In the genomic region with DNA sequence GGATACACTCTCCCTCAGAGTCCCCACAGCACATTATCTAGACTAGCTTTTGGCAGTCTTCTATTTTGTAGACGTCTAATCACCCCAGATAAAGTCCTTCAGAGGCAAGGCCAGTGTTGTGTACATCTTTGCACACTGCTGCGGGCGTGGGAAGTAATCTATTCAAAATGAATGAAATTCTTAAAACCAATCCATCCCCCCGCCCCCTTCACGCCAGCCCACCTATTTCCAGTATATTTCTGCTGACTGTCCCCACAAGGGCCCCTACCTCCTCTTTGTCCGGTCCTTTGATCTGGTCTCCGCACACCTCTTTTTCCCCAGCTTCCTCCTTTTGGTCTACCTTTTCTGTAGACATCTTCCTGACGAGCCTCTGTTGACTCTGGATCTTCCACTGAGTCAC, we compare ENCODE assay signal across 7 cellular contexts. TPM values are rescaled to one million over a fixed set of nuclear protein-coding genes. Genes with fewer than 3 reads are reported as not detected.
DNase-seq lines count a peak whose midpoint lies in the region; ATAC-seq, FAIRE-seq and TF ChIP-seq lines count a peak whose summit lies in the region.

No MANE protein-coding gene starts in this region.

- TF ChIP-seq CTCF in kidney (IDR thresholded peaks at IDR 0.05; ENCODE audit: borderline replicate concordance, extremely low read depth, insufficient read depth) (no peak), GM13977 (IDR thresholded peaks at IDR 0.05; ENCODE audit: extremely low read depth, insufficient read depth, missing control alignments) (no peak)

- H2AFZ ChIP-seq in Karpas-422 (ENCODE audit: low read length), result no peak overlapping the region

- no peaks in the 10 kb centered on the region for H3K9me3 Mint-ChIP-seq in activated naive CD8-positive, alpha-beta T cell treated with anti-CD3 and anti-CD28 coated beads, Interleukin-2, amount 50 U/mL, for 24 hours
- no peaks in the 10 kb centered on the region for H3K9me3 Mint-ChIP-seq in stimulated activated naive CD8-positive, alpha-beta T cell treated with anti-CD3 and anti-CD28 coated beads, Interleukin-15, amount 100 ng/mL, for 72 hours

- no peaks in the 10 kb centered on the region for H3K9me2 ChIP-seq in Karpas-422 (replicated peaks; ENCODE audit: insufficient read depth, low read length)

- peaks cover 54% of the 10 kb centered on the region for H3K4me1 Mint-ChIP-seq in activated naive CD8-positive, alpha-beta T cell treated with anti-CD3 and anti-CD28 coated beads, Interleukin-2, amount 50 U/mL, for 24 hours
- peaks cover 60% of the 10 kb centered on the region for H3K4me1 Mint-ChIP-seq in stimulated activated naive CD8-positive, alpha-beta T cell treated with anti-CD3 and anti-CD28 coated beads, Interleukin-15, amount 100 ng/mL, for 72 hours

- H3K36me3 ChIP-seq in Karpas-422 (ENCODE audit: insufficient read depth, low read length) (peaks cover 18% of the 10 kb centered on the region; the same call in 1 of the 2 replicates), kidney (ENCODE audit: control insufficient read depth in 1 of 2, insufficient read depth in 2 of 2, low read length in 2 of 2) (peaks cover 0 to 11% of the 10 kb centered on the region in 2 donors)

- in situ Hi-C loops in GM13977 (cut with MboI; ENCODE audit: low pct_unique_long_range_greater_than_20kb, low sequenced_read_pairs, unreplicated experiment), result no loop called here

- ATAC-seq in activated naive CD8-positive, alpha-beta T cell treated with anti-CD3 and anti-CD28 coated beads, Interleukin-2, amount 50 U/mL, for 24 hours, result no peak
- no peak for ATAC-seq in stimulated activated naive CD8-positive, alpha-beta T cell treated with anti-CD3 and anti-CD28 coated beads, Interleukin-15, amount 100 ng/mL, for 72 hours

- DNase-seq in Karpas-422 (peak; percentile 41), kidney (no peak), activated gamma-delta T cell (lab: John Stamatoyannopoulos, UW) (no peak), GM13977 (ENCODE audit: low spot score) (no peak)
- DNase-seq in activated naive CD8-positive, alpha-beta T cell treated with anti-CD3 and anti-CD28 coated beads, Interleukin-2, amount 50 U/mL, for 24 hours, result no peak
- no peak for DNase-seq in stimulated activated naive CD8-positive, alpha-beta T cell treated with anti-CD3 and anti-CD28 coated beads, Interleukin-15, amount 100 ng/mL, for 72 hours
- DNase-seq in activated effector memory CD4-positive, alpha-beta T cell treated with Interleukin-2 at 50 U/mL for 16 hours, result no peak

- H3K36me3 Mint-ChIP-seq in activated naive CD8-positive, alpha-beta T cell treated with anti-CD3 and anti-CD28 coated beads, Interleukin-2, amount 50 U/mL, for 24 hours (ENCODE audit: low read depth), result peaks cover 35% of the 10 kb centered on the region

- peaks cover 15% of the 10 kb centered on the region for H3K79me2 ChIP-seq in Karpas-422 (ENCODE audit: low read length)

- no peaks in the 10 kb centered on the region for H3K27me3 Mint-ChIP-seq in activated naive CD8-positive, alpha-beta T cell treated with anti-CD3 and anti-CD28 coated beads, Interleukin-2, amount 50 U/mL, for 24 hours
- H3K27me3 Mint-ChIP-seq in stimulated activated naive CD8-positive, alpha-beta T cell treated with anti-CD3 and anti-CD28 coated beads, Interleukin-15, amount 100 ng/mL, for 72 hours, result no peaks in the 10 kb centered on the region

- H3K4me3 Mint-ChIP-seq in activated naive CD8-positive, alpha-beta T cell treated with anti-CD3 and anti-CD28 coated beads, Interleukin-2, amount 50 U/mL, for 24 hours, result peak overlapping the region; percentile 85
- peak overlapping the region; percentile 95 to 96 for H3K4me3 Mint-ChIP-seq in stimulated activated naive CD8-positive, alpha-beta T cell treated with anti-CD3 and anti-CD28 coated beads, Interleukin-15, amount 100 ng/mL, for 72 hours

- intact Hi-C loops in kidney (cut with DNase I), result no loop called here

- H3K4me1 ChIP-seq in Karpas-422 (ENCODE audit: low read length) (peaks cover 38% of the 10 kb centered on the region), kidney (ENCODE audit: control insufficient read depth in 1 of 2, insufficient read depth in 1 of 2, low read depth in 1 of 2, low read length in 2 of 2) (peaks cover 29 to 30% of the 10 kb centered on the region in 2 donors)

- H3K27ac ChIP-seq in Karpas-422 (ENCODE audit: low read length) (no peak overlapping the region), kidney (ENCODE audit: low read depth in 2 of 2, low read length in 2 of 2) (peak overlapping the region; percentile 93 to 94)

- peak overlapping the region; percentile 74 for H3K27ac Mint-ChIP-seq in activated naive CD8-positive, alpha-beta T cell treated with anti-CD3 and anti-CD28 coated beads, Interleukin-2, amount 50 U/mL, for 24 hours
- peak overlapping the region; percentile 12 to 84 for H3K27ac Mint-ChIP-seq in stimulated activated naive CD8-positive, alpha-beta T cell treated with anti-CD3 and anti-CD28 coated beads, Interleukin-15, amount 100 ng/mL, for 72 hours

- no peaks in the 10 kb centered on the region for H3K27me3 ChIP-seq in Karpas-422 (ENCODE audit: low read length)

- H3K9me3 ChIP-seq in Karpas-422 (ENCODE audit: low read length) (no peaks in the 10 kb centered on the region), kidney (ENCODE audit: control insufficient read depth in 1 of 2, low read length in 2 of 2) (no peaks in the 10 kb centered on the region)

- no peak for FAIRE-seq in kidney (lab: Jason Lieb, UNC)

- H3K4me2 ChIP-seq in Karpas-422 (ENCODE audit: low read depth, low read length, poor library complexity, severe bottlenecking), result peak overlapping the region; percentile 94

- H3K9ac ChIP-seq in Karpas-422 (ENCODE audit: low read length) (no peak overlapping the region), kidney (ENCODE audit: low read length in 2 of 2) (peak overlapping the region; percentile 79 to 89)

- H3K4me3 ChIP-seq in Karpas-422 (ENCODE audit: low read length) (peak overlapping the region; percentile 88; the same call in 1 of the 2 replicates), kidney (ENCODE audit: low read length in 2 of 2) (peak overlapping the region; percentile 67 to 83)

- no peaks in the 10 kb centered on the region for H4K20me1 ChIP-seq in Karpas-422 (ENCODE audit: insufficient read depth, low read depth, low read length)

RNA-seq across cellular contexts. Expression of a gene that starts 0.4 kb away (rescaled TPM):
- total RNA-seq in Karpas-422 (2014; rRNA removed; shearing (Covaris generic); ENCODE audit: low replicate concordance), result 55.6 and 79.1 TPM in 2 replicates
- total RNA-seq in kidney, result 93.2 TPM
- 249 TPM for polyA plus RNA-seq in kidney (ENCODE audit: insufficient read depth, low read depth, low replicate concordance)

RNA-seq across cellular contexts. Expression of a gene that starts 0.6 kb away (rescaled TPM):
- not detected in 2 replicates for total RNA-seq in Karpas-422 (2014; rRNA removed; shearing (Covaris generic); ENCODE audit: low replicate concordance)
- total RNA-seq in kidney, result not detected
- polyA plus RNA-seq in kidney (ENCODE audit: insufficient read depth, low read depth, low replicate concordance), result 1.1 TPM

RNA-seq across cellular contexts. Expression of a gene that starts 17.5 kb away (rescaled TPM):
- 0.45 and 0.54 TPM in 2 replicates for total RNA-seq in Karpas-422 (2014; rRNA removed; shearing (Covaris generic); ENCODE audit: low replicate concordance)
- 1.2 TPM for total RNA-seq in kidney
- polyA plus RNA-seq in kidney (ENCODE audit: insufficient read depth, low read depth, low replicate concordance), result 0.58 TPM

RNA-seq across cellular contexts. Expression of a gene that starts 20.4 kb away (rescaled TPM):
- total RNA-seq in Karpas-422 (2014; rRNA removed; shearing (Covaris generic); ENCODE audit: low replicate concordance), result 10.6 and 13.9 TPM in 2 replicates
- total RNA-seq in kidney, result 49.0 TPM
- polyA plus RNA-seq in kidney (ENCODE audit: insufficient read depth, low read depth, low replicate concordance), result 37.1 TPM

RNA-seq across cellular contexts. Expression of a gene that starts 21.4 kb away (rescaled TPM):
- total RNA-seq in Karpas-422 (2014; rRNA removed; shearing (Covaris generic); ENCODE audit: low replicate concordance), result 48.9 and 49.2 TPM in 2 replicates
- total RNA-seq in kidney, result 24.8 TPM
- polyA plus RNA-seq in kidney (ENCODE audit: insufficient read depth, low read depth, low replicate concordance), result 39.2 TPM
